1 cellular context compared by ENCODE assay signal in genomic region chr16:75429621-75430403, GRCh38.
A peak's percentile ranks its signal among the peaks of the same experiment; 100 is the strongest.
TF ChIP-seq lines count a peak whose summit lies in the region.

No MANE protein-coding gene starts in this region.

TF ChIP-seq in HEK293, 187 proteins besides CTCF, POLR2A, EP300 and RAD21 (continued from another document):
- TF ChIP-seq ZNF792 (tag by site-specific recombination; IDR thresholded peaks at IDR 0.05) (no peak), ZNF350 (tag by site-specific recombination; IDR thresholded peaks at IDR 0.05) (no peak), ZNF157 (tag by site-specific recombination; IDR thresholded peaks at IDR 0.05) (no peak), SCRT2 (tag by site-specific recombination; IDR thresholded peaks at IDR 0.05) (peak; percentile 64), ZNF596 (tag by site-specific recombination; IDR thresholded peaks at IDR 0.05) (no peak), FEZF1 (tag by site-specific recombination; IDR thresholded peaks at IDR 0.05) (no peak), ZBTB17 (tag by site-specific recombination; IDR thresholded peaks at IDR 0.05) (no peak), ZNF530 (tag by site-specific recombination; IDR thresholded peaks at IDR 0.05; ENCODE audit: low read depth) (no peak), ZNF830 (tag by site-specific recombination; IDR thresholded peaks at IDR 0.05; ENCODE audit: low read depth) (no peak)
